In genomic region chr3:46971151-46971550, GRCh38 we compare ENCODE assay signal across 9 cellular contexts. TPM values are rescaled to one million over a fixed set of nuclear protein-coding genes. Genes with fewer than 3 reads are reported as not detected.
DNase-seq lines count a peak whose midpoint lies in the region; ATAC-seq and TF ChIP-seq lines count a peak whose summit lies in the region.
"Had no signal": no experiment of that assay in that cellular context is flagged by ENCODE, and none has a peak within 500 bp of the region (broad histone marks: within the 10 kb centered on the region; RNA-seq: fewer than 3 reads in every experiment).

No MANE protein-coding gene starts in this region.

- no peak overlapping the region; a peak in 1 of 5 replicates for H3K4me3 Mint-ChIP-seq in H9
- H3K4me3 Mint-ChIP-seq in activated B cell treated with CpG ODN at 0.5 μM for 24 hours = peak overlapping the region; percentile 56
- H3K4me3 Mint-ChIP-seq: dendritic cell treated with granulocyte-macrophage colony-stimulating factor and Interleukin-4, amounts not matched to agents 40 ng/mL and 50 ng/mL, for 4 days had no signal

- ATAC-seq in activated B cell treated with CpG ODN at 0.5 μM for 24 hours (ENCODE audit: low read depth) (no peak), SK-N-SH treated with all-trans-retinoic acid at 6 μM for 48 hours (no peak), HG03095 (IDR thresholded peaks at IDR 0.05; ENCODE audit: unreplicated experiment) (no peak)

- H3K4me1 ChIP-seq in H9 (ENCODE audit: insufficient read depth, low read length) (no peaks in the 10 kb centered on the region), hepatocyte (ENCODE audit: insufficient read depth) (peaks cover 56% of the 10 kb centered on the region), skeletal muscle tissue (ENCODE audit: control insufficient read depth in 3 of 3, insufficient read depth in 3 of 3, low read length in 3 of 3) (peaks cover 62 to 75% (median 71%) of the 10 kb centered on the region in 3 donors)

- H3K18ac ChIP-seq in H9 (ENCODE audit: insufficient read length, low read depth, low read length) = no peak overlapping the region

- TF ChIP-seq CTCF in H9 (conservative IDR thresholded peaks at IDR 0.05) = no peak
- no peak for TF ChIP-seq CTCF in activated B cell treated with CpG ODN at 0.5 μM for 24 hours (IDR thresholded peaks at IDR 0.05)
- TF ChIP-seq CTCF in hepatocyte (IDR thresholded peaks at IDR 0.05; ENCODE audit: poor library complexity) = no peak

- H3K9ac ChIP-seq in H9 (ENCODE audit: extremely low read depth, insufficient read length, low read length) (no peak overlapping the region), skeletal muscle tissue (ENCODE audit: low read depth in 1 of 3, low read length in 3 of 3) (peak overlapping the region in 2 of 3 donors; percentile 46 to 61)

- no peaks in the 10 kb centered on the region for H3K27me3 Mint-ChIP-seq in H9 (ENCODE audit: low read depth)
- no peaks in the 10 kb centered on the region for H3K27me3 Mint-ChIP-seq in activated B cell treated with CpG ODN at 0.5 μM for 24 hours
- H3K27me3 Mint-ChIP-seq: dendritic cell treated with granulocyte-macrophage colony-stimulating factor and Interleukin-4, amounts not matched to agents 40 ng/mL and 50 ng/mL, for 4 days had no signal

- H3K4ac ChIP-seq in H9 (ENCODE audit: low read depth, low read length) = no peak overlapping the region

- no peak overlapping the region for H3T11ph ChIP-seq in H9 (ENCODE audit: low read length)

- H3K27ac ChIP-seq in H9 (ENCODE audit: insufficient read length, low read depth, low read length) (no peak overlapping the region), hepatocyte (peak overlapping the region; percentile 11), skeletal muscle tissue (ENCODE audit: low read depth, low read length) (peak overlapping the region; percentile 49)

- no peak overlapping the region for H4K5ac ChIP-seq in H9 (ENCODE audit: insufficient read length, low read depth, low read length)

- no peak overlapping the region for H2BK20ac ChIP-seq in H9 (ENCODE audit: low read depth, low read length, poor library complexity, severe bottlenecking)

- H3K56ac ChIP-seq in H9 (ENCODE audit: insufficient read length, low read depth, low read length) = no peak overlapping the region

- no peak overlapping the region for H2BK5ac ChIP-seq in H9 (ENCODE audit: insufficient read length, low read length)

- peak overlapping the region in 2 of 3 experiments; percentile 5 to 76; a peak in 2 of 7 replicates for H3K27ac Mint-ChIP-seq in H9
- H3K27ac Mint-ChIP-seq in activated B cell treated with CpG ODN at 0.5 μM for 24 hours = peak overlapping the region; percentile 86
- H3K27ac Mint-ChIP-seq: dendritic cell treated with granulocyte-macrophage colony-stimulating factor and Interleukin-4, amounts not matched to agents 40 ng/mL and 50 ng/mL, for 4 days had no signal

- no peak overlapping the region for H2BK12ac ChIP-seq in H9 (ENCODE audit: insufficient read length, low read depth, low read length)

- H3K36me3 ChIP-seq in hepatocyte (replicated peaks; ENCODE audit: insufficient read depth, low read depth) (no peaks in the 10 kb centered on the region), skeletal muscle tissue (ENCODE audit: control insufficient read depth in 3 of 3, insufficient read depth in 3 of 3, low read length in 3 of 3) (peaks cover 0 to 4% (median 0%) of the 10 kb centered on the region in 3 donors)

- H3K9me3 ChIP-seq in H9 (ENCODE audit: control insufficient read depth, low read depth, low read length) (no peaks in the 10 kb centered on the region), hepatocyte (ENCODE audit: low read depth) (no peaks in the 10 kb centered on the region), skeletal muscle tissue (ENCODE audit: control insufficient read depth in 3 of 3, low read length in 3 of 3) (no peaks in the 10 kb centered on the region)

- H2AFZ ChIP-seq in H9 (ENCODE audit: low read length) (no peak overlapping the region), hepatocyte (no peak overlapping the region)

- H3K79me1 ChIP-seq in H9 (ENCODE audit: insufficient read depth, low read depth, low read length, poor library complexity, severe bottlenecking) = peaks cover 18% of the 10 kb centered on the region

- WGBS in H9 (ENCODE audit: extremely low coverage, insufficient read length, low lambda C conversion rate) = no CpG with 5 or more reads among the region's 6 CpGs
- 75% methylated on average over 6 of the region's 6 CpGs for WGBS in hepatocyte (ENCODE audit: low lambda C conversion rate, missing lambda C conversion rate)

- no peak overlapping the region for H4K91ac ChIP-seq in H9 (ENCODE audit: insufficient read length, low read depth, low read length)

- H3K27me3 ChIP-seq in H9 (ENCODE audit: insufficient read depth, low read length) (no peaks in the 10 kb centered on the region), hepatocyte (no peaks in the 10 kb centered on the region), skeletal muscle tissue (ENCODE audit: control insufficient read depth in 3 of 3, insufficient read depth in 3 of 3, low read length in 3 of 3) (no peaks in the 10 kb centered on the region)

- H2BK120ac ChIP-seq in H9 (ENCODE audit: low read depth, low read length, poor library complexity, severe bottlenecking) = no peak overlapping the region

- peaks cover 18 to 38% (median 30%) of the 10 kb centered on the region in 3 experiments for H3K36me3 Mint-ChIP-seq in H9 (ENCODE audit: insufficient read depth in 1 of 3, low read depth in 3 of 3)
- peaks cover 47% of the 10 kb centered on the region for H3K36me3 Mint-ChIP-seq in activated B cell treated with CpG ODN at 0.5 μM for 24 hours (ENCODE audit: low read depth)

- H3K9me3 Mint-ChIP-seq in H9 (peaks cover 0 to 2% of the 10 kb centered on the region in 2 experiments; a peak in 2 of 5 replicates), activated B cell treated with CpG ODN at 0.5 μM for 24 hours (no peaks in the 10 kb centered on the region)
- H3K9me3 Mint-ChIP-seq: dendritic cell treated with granulocyte-macrophage colony-stimulating factor and Interleukin-4, amounts not matched to agents 40 ng/mL and 50 ng/mL, for 4 days had no signal

- H3K4me2 ChIP-seq in H9 (ENCODE audit: insufficient read depth, insufficient read length, low read length) (no peak overlapping the region), hepatocyte (peak overlapping the region; percentile 43)

- CTCF ChIA-PET in activated B cell treated with CpG ODN at 0.5 μM for 24 hours (lab: Charles Lee) = interaction anchor here (1.4 kb wide), 1 partner anchor 48 kb away, joined by 4 read pairs; no protein-coding TSS in a partner anchor

- H4K20me1 ChIP-seq in H9 (ENCODE audit: control insufficient read depth, insufficient read depth, insufficient read length) (peaks cover 3% of the 10 kb centered on the region), hepatocyte (ENCODE audit: insufficient read depth, poor library complexity, severe bottlenecking) (peaks cover 71% of the 10 kb centered on the region)

- DNase-seq in H9 (no peak), activated B cell treated with CpG ODN at 0.5 μM for 24 hours (no peak), hepatocyte (ENCODE audit: low spot score) (no peak), NCI-H128 (lab: John Stamatoyannopoulos, UW; ENCODE audit: unreplicated experiment) (no peak)
- DNase-seq: NCI-H446 had no signal

- no peak overlapping the region for H2AK5ac ChIP-seq in H9 (ENCODE audit: insufficient read length, low read length)

- POLR2A ChIA-PET in activated B cell treated with CpG ODN at 0.5 μM for 24 hours (lab: Charles Lee) = interaction anchor here (1.0 kb wide), 1 partner anchor 15 kb away, joined by 4 read pairs; no protein-coding TSS in a partner anchor

- no peaks in the 10 kb centered on the region for H3K9me2 ChIP-seq in hepatocyte (replicated peaks; ENCODE audit: insufficient read depth)

- intact Hi-C loops in activated B cell treated with CpG ODN at 0.5 μM for 24 hours (cut with micrococcal nuclease) = loop anchor here (10.0 kb wide), 2 partner anchors 436 to 544 kb away; partner anchors contain the start of gene ELP6

- no peak overlapping the region for H3K14ac ChIP-seq in H9 (ENCODE audit: insufficient read depth, low read length)

- no peak overlapping the region for H2BK15ac ChIP-seq in H9 (ENCODE audit: low read depth, low read length)

- peaks cover 29 to 31% of the 10 kb centered on the region in 2 experiments for H3K4me1 Mint-ChIP-seq in H9
- peaks cover 88% of the 10 kb centered on the region for H3K4me1 Mint-ChIP-seq in activated B cell treated with CpG ODN at 0.5 μM for 24 hours

- H3K79me2 ChIP-seq in H9 (ENCODE audit: insufficient read depth, low read length) = peaks cover 66% of the 10 kb centered on the region
- H3K79me2 ChIP-seq in hepatocyte = peaks cover 98% of the 10 kb centered on the region

- no peak overlapping the region for H3K23ac ChIP-seq in H9 (ENCODE audit: insufficient read length, low read depth, low read length)

- no peaks in the 10 kb centered on the region for H3K23me2 ChIP-seq in H9 (ENCODE audit: insufficient read length, low read depth, low read length, poor library complexity, severe bottlenecking)

- no peak overlapping the region for H4K8ac ChIP-seq in H9 (replicated peaks; ENCODE audit: insufficient read length, low read depth, low read length)

- no peak overlapping the region for H3K4me3 ChIP-seq in hepatocyte
- peak overlapping the region; percentile 8 to 34 (median 30) for H3K4me3 ChIP-seq in skeletal muscle tissue (ENCODE audit: low read length in 3 of 3)

TF ChIP-seq in SK-N-SH treated with all-trans-retinoic acid at 6 μM for 48 hours, 23 proteins besides CTCF, POLR2A, EP300 and RAD21 (continues in another document):
- TF ChIP-seq SNAI2 (CRISPR knock-in tag; IDR thresholded peaks at IDR 0.05) (no peak), POU6F1 (CRISPR knock-in tag; IDR thresholded peaks at IDR 0.05; ENCODE audit: borderline replicate concordance, low read depth) (no peak), CSDC2 (CRISPR knock-in tag; IDR thresholded peaks at IDR 0.05) (no peak), ZNF70 (CRISPR knock-in tag; IDR thresholded peaks at IDR 0.05) (no peak)

RNA-seq across cellular contexts. Expression of gene CCDC12, which starts 5.4 kb away (rescaled TPM):
- 49.1 and 54.0 TPM in 2 replicates for total RNA-seq in H9 (2021)
- total RNA-seq in activated B cell treated with CpG ODN at 0.5 μM for 24 hours = 93.8 and 98.4 TPM in 2 replicates
- total RNA-seq in hepatocyte = 41.1 and 47.5 TPM in 2 replicates
- polyA plus RNA-seq in hepatocyte = 78.4 and 107 TPM in 2 replicates
- total RNA-seq in skeletal muscle tissue = 27.1 TPM

RNA-seq across cellular contexts. Expression of gene NBEAL2, which starts 8.3 kb away (rescaled TPM):
- total RNA-seq in H9 (2021) = 50.4 and 52.1 TPM in 2 replicates
- 79.8 and 98.6 TPM in 2 replicates for total RNA-seq in activated B cell treated with CpG ODN at 0.5 μM for 24 hours
- total RNA-seq in hepatocyte = 23.6 and 38.6 TPM in 2 replicates
- polyA plus RNA-seq in hepatocyte = 42.2 and 58.5 TPM in 2 replicates
- total RNA-seq in skeletal muscle tissue = 5.2 TPM
